ENCODE assay signal across 10 cellular contexts in the genomic region with DNA sequence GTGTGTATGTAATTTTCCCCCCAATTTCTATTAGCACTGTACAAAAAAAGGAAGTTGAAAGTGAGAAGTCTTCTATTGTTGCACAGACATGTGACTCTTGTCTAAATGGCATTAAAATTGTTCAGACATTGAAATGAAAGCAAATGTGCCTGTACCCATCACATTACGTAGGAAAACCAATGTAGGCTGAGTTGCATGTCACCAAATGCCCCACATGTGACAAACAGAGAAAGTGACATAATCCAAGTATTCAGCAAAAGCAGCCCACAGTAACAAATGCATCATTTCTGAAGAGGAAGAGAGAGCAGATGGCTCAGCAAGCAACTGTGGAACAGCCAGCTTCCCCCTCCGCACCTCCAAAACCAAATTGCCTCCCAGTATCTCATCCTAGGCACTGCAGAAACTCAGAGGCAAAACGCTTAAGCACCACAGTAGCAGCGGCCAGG.
DNase-seq lines count a peak whose midpoint lies in the region; ATAC-seq, FAIRE-seq and TF ChIP-seq lines count a peak whose summit lies in the region.
"Had no signal": no experiment of that assay in that cellular context is flagged by ENCODE, and none has a peak within 500 bp of the region (broad histone marks: within the 10 kb centered on the region; RNA-seq: fewer than 3 reads in every experiment).

No MANE protein-coding gene starts in this region.

- H3K36me3 Mint-ChIP-seq in T-helper 17 cell (ENCODE audit: low read depth), result peaks cover 2% of the 10 kb centered on the region

- peaks cover 3% of the 10 kb centered on the region for H3K4me1 Mint-ChIP-seq in T-helper 17 cell

- intact Hi-C loops in right lobe of liver (cut with DNase I), result no loop called here
- intact Hi-C loops in HepG2 (cut with micrococcal nuclease; ENCODE audit: unreplicated experiment), result no loop called here

- no peak for TF ChIP-seq CTCF in right lobe of liver (IDR thresholded peaks at IDR 0.05)
- no peak for TF ChIP-seq CTCF in HepG2 (CRISPR knock-in tag; IDR thresholded peaks at IDR 0.05)
- TF ChIP-seq CTCF in D721Med (IDR thresholded peaks at IDR 0.05; ENCODE audit: insufficient read depth, missing control alignments), result no peak
- no peak for TF ChIP-seq CTCF in WERI-Rb-1 (IDR thresholded peaks at IDR 0.05; ENCODE audit: low read depth, low read length)

- H4K20me1 ChIP-seq in HepG2 (ENCODE audit: insufficient read depth, low read length), result no peaks in the 10 kb centered on the region

- FAIRE-seq in HepG2 (lab: Jason Lieb, UNC) (no peak), D721Med (lab: Jason Lieb, UNC) (no peak)

- H3K27me3 ChIP-seq in right lobe of liver (no peaks in the 10 kb centered on the region), HepG2 (ENCODE audit: control insufficient read depth in 1 of 2, insufficient read depth in 2 of 2, low read length in 2 of 2) (no peaks in the 10 kb centered on the region), WERI-Rb-1 (ENCODE audit: insufficient read depth, low read depth, severe bottlenecking) (no peaks in the 10 kb centered on the region)

- H3K79me2 ChIP-seq in HepG2 (ENCODE audit: insufficient read depth, low read length), result no peaks in the 10 kb centered on the region

- H3K4me1 ChIP-seq in right lobe of liver (no peaks in the 10 kb centered on the region), HepG2 (ENCODE audit: insufficient read depth, low read length) (peaks cover 16% of the 10 kb centered on the region)

- POLR2A ChIA-PET in HepG2 (lab: Yijun Ruan, JAX), result no interaction called here

- CTCF ChIA-PET in HepG2 (lab: Yijun Ruan, JAX; ENCODE audit: low intra/inter-chr PET ratio, low total read pairs), result no interaction called here

- H2AFZ ChIP-seq in HepG2 (ENCODE audit: low read length), result no peak overlapping the region

- ATAC-seq in right lobe of liver (peak; percentile 12 to 61 (median 56)), HepG2 (no peak), HG03060 (IDR thresholded peaks at IDR 0.05; ENCODE audit: low read depth, unreplicated experiment) (peak; percentile 87), T-helper 17 cell (peak; percentile 70)
- ATAC-seq: right cardiac atrium had no signal

- no peak overlapping the region for H3K27ac Mint-ChIP-seq in T-helper 17 cell

- H3K4me3 ChIP-seq in right lobe of liver, result no peak overlapping the region
- no peak overlapping the region for H3K4me3 ChIP-seq in HepG2 (replicated peaks in 1 of 3; ENCODE audit: insufficient read depth in 1 of 3, low read depth in 2 of 3, low read length in 3 of 3)
- H3K4me3 ChIP-seq in WERI-Rb-1 (ENCODE audit: low read depth, low read length), result no peak overlapping the region

- 71% methylated on average over 4 of the region's 4 CpGs for WGBS in right lobe of liver (ENCODE audit: insufficient coverage, low coverage, low lambda C conversion rate, missing lambda C conversion rate)
- WGBS in HepG2 (ENCODE audit: low lambda C conversion rate), result 28% methylated on average over 3 of the region's 4 CpGs

- in situ Hi-C loops in HepG2 (cut with HindIII; ENCODE audit: extremely low pct_ligation_motif_present, low pct_unique_long_range_greater_than_20kb), result no loop called here

- TF ChIP-seq EP300 in HepG2 (IDR thresholded peaks at IDR 0.05; ENCODE audit: low read depth in 2 of 2, low read length in 2 of 2) (no peak), HepG2 (CRISPR knock-in tag; IDR thresholded peaks at IDR 0.05; ENCODE audit: borderline replicate concordance) (no peak)

- no peak overlapping the region for H3K9ac ChIP-seq in HepG2 (ENCODE audit: insufficient read depth, low read depth, low read length)
- H3K9ac ChIP-seq: KMS-11 had no signal

- H3K36me3 ChIP-seq in right lobe of liver (no peaks in the 10 kb centered on the region), HepG2 (replicated peaks in 1 of 2; ENCODE audit: control insufficient read depth in 1 of 2, insufficient read depth in 2 of 2, low read length in 2 of 2) (no peaks in the 10 kb centered on the region), WERI-Rb-1 (no peaks in the 10 kb centered on the region)

- H3K4me3 Mint-ChIP-seq in T-helper 17 cell, result no peak overlapping the region

- TF ChIP-seq POLR2A in right lobe of liver (IDR thresholded peaks at IDR 0.05) (no peak), HepG2 (IDR thresholded peaks at IDR 0.05; ENCODE audit: insufficient read depth in 1 of 2, low read depth in 2 of 2, low read length in 2 of 2) (no peak)

- peak in 1 of 3 donors; percentile 22 for DNase-seq in right lobe of liver
- no peak for DNase-seq in HepG2 (ENCODE audit: low spot score)
- no peak for DNase-seq in T-helper 17 cell
- no peak for DNase-seq in D721Med (ENCODE audit: insufficient read length, low spot score)
- no peak for DNase-seq in GM03348 (ENCODE audit: low spot score)
- DNase-seq in WERI-Rb-1, result no peak
- DNase-seq in SK-N-DZ (ENCODE audit: low spot score), result no peak

- no TSS peak for BruUV-seq in HepG2 (replicated peaks; lab: Mats Ljungman, UMichigan)

- H3K4me2 ChIP-seq in HepG2 (ENCODE audit: low read depth, low read length), result no peak overlapping the region
- H3K4me2 ChIP-seq: KMS-11 had no signal

- no peak overlapping the region for H3K27ac ChIP-seq in right lobe of liver
- no peak overlapping the region for H3K27ac ChIP-seq in HepG2 (ENCODE audit: extremely low read length, insufficient read depth, low read length)
- H3K27ac ChIP-seq in WERI-Rb-1, result no peak overlapping the region
- H3K27ac ChIP-seq: KMS-11 had no signal

- no peak for TF ChIP-seq RAD21 in HepG2 (CRISPR knock-in tag; IDR thresholded peaks at IDR 0.05)

- H3K9me3 ChIP-seq in right lobe of liver (no peaks in the 10 kb centered on the region), HepG2 (ENCODE audit: low read length) (no peaks in the 10 kb centered on the region), T-helper 17 cell (ENCODE audit: control insufficient read depth, low read length, poor library complexity, severe bottlenecking) (no peaks in the 10 kb centered on the region), WERI-Rb-1 (ENCODE audit: severe bottlenecking) (no peaks in the 10 kb centered on the region)

- peaks cover 19% of the 10 kb centered on the region for H3K27me3 Mint-ChIP-seq in T-helper 17 cell

TF ChIP-seq in HepG2, 621 proteins besides CTCF, POLR2A, EP300 and RAD21 (continues in another document):
- no peak for TF ChIP-seq NFAT5 (CRISPR knock-in tag; IDR thresholded peaks at IDR 0.05)
- no peak for TF ChIP-seq ZFP36L2 (CRISPR knock-in tag; IDR thresholded peaks at IDR 0.05)
- TF ChIP-seq, protein P1, sequence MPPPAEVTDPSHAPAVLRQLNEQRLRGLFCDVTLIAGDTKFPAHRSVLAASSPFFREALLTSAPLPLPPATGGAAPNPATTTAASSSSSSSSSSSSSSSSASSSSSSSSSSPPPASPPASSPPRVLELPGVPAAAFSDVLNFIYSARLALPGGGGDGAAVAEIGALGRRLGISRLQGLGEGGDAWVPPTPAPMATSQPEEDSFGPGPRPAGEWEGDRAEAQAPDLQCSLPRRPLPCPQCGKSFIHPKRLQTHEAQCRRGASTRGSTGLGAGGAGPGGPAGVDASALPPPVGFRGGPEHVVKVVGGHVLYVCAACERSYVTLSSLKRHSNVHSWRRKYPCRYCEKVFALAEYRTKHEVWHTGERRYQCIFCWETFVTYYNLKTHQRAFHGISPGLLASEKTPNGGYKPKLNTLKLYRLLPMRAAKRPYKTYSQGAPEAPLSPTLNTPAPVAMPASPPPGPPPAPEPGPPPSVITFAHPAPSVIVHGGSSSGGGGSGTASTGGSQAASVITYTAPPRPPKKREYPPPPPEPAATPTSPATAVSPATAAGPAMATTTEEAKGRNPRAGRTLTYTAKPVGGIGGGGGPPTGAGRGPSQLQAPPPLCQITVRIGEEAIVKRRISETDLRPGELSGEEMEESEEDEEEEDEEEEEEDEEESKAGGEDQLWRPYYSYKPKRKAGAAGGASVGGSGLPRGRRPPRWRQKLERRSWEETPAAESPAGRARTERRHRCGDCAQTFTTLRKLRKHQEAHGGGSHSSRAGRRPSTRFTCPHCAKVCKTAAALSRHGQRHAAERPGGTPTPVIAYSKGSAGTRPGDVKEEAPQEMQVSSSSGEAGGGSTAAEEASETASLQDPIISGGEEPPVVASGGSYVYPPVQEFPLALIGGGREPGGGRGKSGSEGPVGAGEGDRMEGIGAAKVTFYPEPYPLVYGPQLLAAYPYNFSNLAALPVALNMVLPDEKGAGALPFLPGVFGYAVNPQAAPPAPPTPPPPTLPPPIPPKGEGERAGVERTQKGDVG (CRISPR knock-in tag; IDR thresholded peaks at IDR 0.05; ENCODE audit: borderline replicate concordance), result no peak
- no peak for TF ChIP-seq NFKBIZ (CRISPR knock-in tag; IDR thresholded peaks at IDR 0.05)
- TF ChIP-seq JDP2 (CRISPR knock-in tag; IDR thresholded peaks at IDR 0.05; ENCODE audit: borderline replicate concordance), result no peak
- no peak for TF ChIP-seq ZNF20 (CRISPR knock-in tag; IDR thresholded peaks at IDR 0.05)
